ENCODE assay signal across 11 cellular contexts in genomic region chr13:96491103-96491502, GRCh38.
"Had no signal": no experiment of that assay in that cellular context is flagged by ENCODE, and none has a peak within 500 bp of the region (broad histone marks: within the 10 kb centered on the region; RNA-seq: fewer than 3 reads in every experiment).

No MANE protein-coding gene starts in this region.

- H3K9me3 ChIP-seq: HAP-1 had no signal

- H3K4me3 Mint-ChIP-seq: GM23338, H9, HFFc6 had no signal

- FAIRE-seq: H1, H54 had no signal

- H3K4me1 ChIP-seq: HAP-1 had no signal

- H3K27ac ChIP-seq: GM23248 had no signal

- H3K36me3 ChIP-seq: HAP-1 had no signal

- H3K4me3 ChIP-seq: GM23248, GM23338, HAP-1 had no signal

- H3K4me1 Mint-ChIP-seq: GM23338 had no signal

- H3K27ac Mint-ChIP-seq: GM23338, H9, HFFc6 had no signal

- DNase-seq: GM23248, GOT3, H7, H9, HCEC 1CT, HFFc6 had no signal

- ATAC-seq: GM23338, HCT116 had no signal

- H3K9me3 Mint-ChIP-seq: GM23338 had no signal
